Comparison of ENCODE assay signal across 9 cellular contexts in the genomic region with DNA sequence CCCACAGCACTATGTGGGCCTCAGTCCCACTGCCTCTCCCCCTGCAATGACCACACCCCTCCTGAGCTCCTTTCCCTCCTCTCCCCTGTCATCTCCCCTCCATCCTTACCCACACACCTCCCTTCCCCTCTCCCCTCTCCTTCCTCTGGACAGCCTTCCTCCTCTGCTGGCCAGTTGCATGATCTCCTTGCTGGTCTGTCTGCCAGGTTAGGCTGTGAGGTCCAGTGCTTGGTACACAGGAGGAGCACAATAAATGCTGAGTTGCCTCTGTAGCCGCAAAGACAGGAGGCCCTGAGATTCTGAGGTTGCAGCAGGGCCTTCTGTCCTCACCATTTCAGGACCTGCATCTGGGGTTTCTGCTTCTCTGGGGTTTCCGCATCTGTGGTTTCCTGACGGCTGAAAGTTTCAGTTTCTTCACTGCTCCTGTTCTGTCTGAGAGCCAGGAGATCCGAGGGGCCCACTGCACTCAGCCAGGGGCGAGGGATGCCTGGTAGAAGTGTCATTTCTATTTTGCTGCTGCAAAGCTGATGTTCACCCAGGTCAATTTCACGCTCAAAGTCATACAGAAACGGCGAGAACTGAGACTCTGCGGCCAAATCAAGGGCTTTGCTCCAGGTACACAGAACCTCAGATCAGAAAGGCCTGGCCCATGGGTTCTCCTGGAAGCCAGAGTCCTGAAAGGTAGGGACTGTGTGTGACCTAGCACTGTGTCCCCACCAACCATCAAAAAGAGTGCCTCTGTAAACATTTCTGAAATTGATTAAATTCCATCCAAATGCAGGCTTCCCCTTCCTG. TPM values are rescaled to one million over a fixed set of nuclear protein-coding genes. Genes with fewer than 3 reads are reported as not detected.
A peak's percentile ranks its signal among the peaks of the same experiment; 100 is the strongest.
DNase-seq lines count a peak whose midpoint lies in the region; ATAC-seq and TF ChIP-seq lines count a peak whose summit lies in the region.
"Had no signal": no experiment of that assay in that cellular context is flagged by ENCODE, and none has a peak within 500 bp of the region (broad histone marks: within the 10 kb centered on the region; RNA-seq: fewer than 3 reads in every experiment).

No MANE protein-coding gene starts in this region.

- ATAC-seq in GM21529 (IDR thresholded peaks at IDR 0.05; ENCODE audit: unreplicated experiment) (peak; percentile 89), HG03432 (IDR thresholded peaks at IDR 0.05; ENCODE audit: unreplicated experiment) (no peak)

- peak overlapping the region; percentile 27 for H3K4me3 ChIP-seq in CD8-positive, alpha-beta memory T cell (ENCODE audit: low read length)

- no peaks in the 10 kb centered on the region for H3K9me3 Mint-ChIP-seq in CD8-positive, alpha-beta memory T cell
- no peaks in the 10 kb centered on the region for H3K9me3 Mint-ChIP-seq in chondrocyte (ENCODE audit: low read depth)

- peak overlapping the region in 6 of 7 donors; percentile 73 to 87 (median 82) for H3K4me3 Mint-ChIP-seq in CD8-positive, alpha-beta memory T cell
- no peak overlapping the region for H3K4me3 Mint-ChIP-seq in chondrocyte (ENCODE audit: unreplicated experiment)

- no peak for TF ChIP-seq CTCF in chondrocyte (IDR thresholded peaks at IDR 0.05)

- CTCF ChIA-PET in CD8-positive, alpha-beta memory T cell (lab: Charles Lee), result interaction anchor here (0.9 to 3.4 kb wide), 4 partner anchors 8 to 181 kb away, joined by 3 to 19 read pairs (median 3); no protein-coding TSS in a partner anchor

- POLR2A ChIA-PET in CD8-positive, alpha-beta memory T cell (lab: Charles Lee), result interaction anchor here (1.3 kb wide), 1 partner anchor 13 kb away, joined by 3 read pairs; no protein-coding TSS in a partner anchor

- H3K4me1 Mint-ChIP-seq in CD8-positive, alpha-beta memory T cell, result peaks cover 42 to 61% (median 53%) of the 10 kb centered on the region in 3 donors
- peaks cover 24% of the 10 kb centered on the region for H3K4me1 Mint-ChIP-seq in chondrocyte (ENCODE audit: low read depth)

- H3K27me3 ChIP-seq in CD8-positive, alpha-beta memory T cell (ENCODE audit: insufficient read depth, low read length, poor library complexity, severe bottlenecking), result no peaks in the 10 kb centered on the region

- no peak overlapping the region for H3K27ac ChIP-seq in CD8-positive, alpha-beta memory T cell (ENCODE audit: low read depth, low read length)

- no peaks in the 10 kb centered on the region for H3K27me3 Mint-ChIP-seq in CD8-positive, alpha-beta memory T cell
- no peaks in the 10 kb centered on the region for H3K27me3 Mint-ChIP-seq in chondrocyte (ENCODE audit: low read depth)

- no peak for TF ChIP-seq POLR2A in erythroblast (IDR thresholded peaks at IDR 0.05; ENCODE audit: low read length)

- H3K9me3 ChIP-seq in CD8-positive, alpha-beta memory T cell (ENCODE audit: low read length), result no peaks in the 10 kb centered on the region

- peak; percentile 17 to 69 (median 53) for DNase-seq in CD8-positive, alpha-beta memory T cell
- peak; percentile 48 for DNase-seq in NAMALWA (ENCODE audit: low spot score)
- DNase-seq in chondrocyte (ENCODE audit: low spot score), result no peak
- no peak for DNase-seq in activated gamma-delta T cell (lab: John Stamatoyannopoulos, UW)
- DNase-seq in erythroblast (lab: John Stamatoyannopoulos, UW), result no peak
- DNase-seq in SW 1271 (lab: John Stamatoyannopoulos, UW), result no peak

- H3K36me3 Mint-ChIP-seq in CD8-positive, alpha-beta memory T cell, result no peaks in the 10 kb centered on the region
- H3K36me3 Mint-ChIP-seq in chondrocyte (ENCODE audit: low read depth), result no peaks in the 10 kb centered on the region

- H3K4me1 ChIP-seq in CD8-positive, alpha-beta memory T cell (ENCODE audit: insufficient read depth, low read length), result peaks cover 50% of the 10 kb centered on the region

- H3K27ac Mint-ChIP-seq in CD8-positive, alpha-beta memory T cell, result peak overlapping the region; percentile 43 to 97 (median 96)
- H3K27ac Mint-ChIP-seq in chondrocyte (ENCODE audit: unreplicated experiment), result peak overlapping the region; percentile 33

- H3K36me3 ChIP-seq in CD8-positive, alpha-beta memory T cell (ENCODE audit: insufficient read depth, low read length), result no peaks in the 10 kb centered on the region

RNA-seq across cellular contexts. Expression of gene SLC12A3, which starts 4.6 kb away (rescaled TPM):
- not detected for total RNA-seq in CD8-positive, alpha-beta memory T cell
- polyA plus RNA-seq in CD8-positive, alpha-beta memory T cell, result not detected
- not detected in 3 replicates for total RNA-seq in chondrocyte
- total RNA-seq: myocyte had no signal

Comparison
In these comparisons a context has a peak if more than half of its experiments do, and no peak if none do; other contexts are left out.
1. DNase-seq: peak in CD8-positive, alpha-beta memory T cell (5 of 5) and NAMALWA (single experiment); none in chondrocyte (single experiment), activated gamma-delta T cell (single experiment), erythroblast (0 of 2) and SW 1271 (0 of 2).